Comparison of ENCODE assay signal across 27 cellular contexts in the genomic region with DNA sequence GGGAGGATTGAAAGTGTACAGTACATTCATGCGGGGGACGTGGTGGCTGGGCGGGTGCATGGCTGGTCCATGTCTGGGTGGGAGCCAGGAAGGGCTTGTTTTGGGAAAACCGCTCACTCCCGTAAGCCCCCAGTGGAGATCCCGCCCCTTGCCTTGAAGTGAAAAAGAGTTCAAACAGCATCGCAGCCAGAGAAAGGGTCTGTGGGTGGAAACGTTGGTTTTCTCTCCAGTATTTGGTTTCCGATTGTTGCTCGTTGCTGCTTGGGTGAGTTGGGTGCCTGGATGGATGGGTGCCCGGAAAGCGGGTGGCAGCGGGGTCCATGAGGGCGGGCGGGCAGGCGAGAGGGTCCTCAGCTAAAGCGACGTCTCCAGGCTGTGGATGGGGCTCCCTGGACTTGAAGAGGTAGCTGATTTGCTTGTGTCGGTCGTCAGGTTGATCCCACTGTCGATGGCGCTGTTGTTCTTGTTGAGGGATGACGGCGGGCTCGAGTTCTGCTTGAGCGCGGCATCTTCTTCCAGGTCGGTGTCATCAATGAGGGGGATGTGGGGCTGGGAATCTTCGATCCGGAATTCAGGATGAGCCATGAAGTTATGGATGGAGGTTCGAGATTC. TPM values are rescaled to one million over a fixed set of nuclear protein-coding genes. Genes with fewer than 3 reads are reported as not detected.
"Had no signal": no experiment of that assay in that cellular context is flagged by ENCODE, and none has a peak within 500 bp of the region (broad histone marks: within the 10 kb centered on the region; RNA-seq: fewer than 3 reads in every experiment).

No MANE protein-coding gene starts in this region.

- H3K4me3 Mint-ChIP-seq: activated B cell treated with CpG ODN at 0.5 μM for 24 hours; activated CD4-positive, alpha-beta T cell treated with anti-CD3 and anti-CD28 coated beads, Interleukin-2, amount 10 ng/mL, durations not matched to agents 24 days and 14 days; activated naive CD4-positive, alpha-beta T cell treated with anti-CD3 and anti-CD28 coated beads for 36 hours; activated naive CD8-positive, alpha-beta T cell; activated T-cell treated with anti-CD3 and anti-CD28 coated beads, Interleukin-2, amount 50 U/mL, for 4 hours; T-helper 17 cell had no signal

- H3K27ac Mint-ChIP-seq: activated B cell treated with CpG ODN at 0.5 μM for 24 hours; activated CD4-positive, alpha-beta T cell treated with anti-CD3 and anti-CD28 coated beads, Interleukin-2, amount 10 ng/mL, durations not matched to agents 24 days and 14 days; activated naive CD4-positive, alpha-beta T cell treated with anti-CD3 and anti-CD28 coated beads for 36 hours; activated naive CD8-positive, alpha-beta T cell; T-helper 17 cell had no signal

- DNase-seq: activated B cell treated with CpG ODN at 0.5 μM for 24 hours; activated CD4-positive, alpha-beta T cell treated with anti-CD3 and anti-CD28 coated beads for 1 hour; activated CD4-positive, alpha-beta T cell treated with anti-CD3 and anti-CD28 coated beads, Interleukin-2, amount 10 ng/mL, durations not matched to agents 24 days and 14 days; activated CD4-positive, alpha-beta T cell treated with anti-CD3 and anti-CD28 coated beads, Interleukin-2, amount 50 U/mL, for 48 hours; activated CD8-positive, alpha-beta memory T cell treated with anti-CD3 and anti-CD28 coated beads for 24 hours; activated effector memory CD4-positive, alpha-beta T cell treated with anti-CD3 and anti-CD28 coated beads, Interleukin-2, amount 50 U/mL, for 16 hours; activated naive CD4-positive, alpha-beta T cell treated with anti-CD3 and anti-CD28 coated beads for 36 hours; activated T-cell treated with anti-CD3 and anti-CD28 coated beads, Interleukin-2, amount 50 U/mL, for 4 hours; amygdala; brain microvascular endothelial cell; MG63; MV-4-11; NCI-H1092 treated with DMSO at 0.1 percent for 48 hours; NCI-H1417 treated with DMSO at 0.1 percent for 48 hours; NCI-H1694; NCI-H2029; NCI-H2107; NCI-H345; NCI-H510A treated with DMSO at 0.1 percent for 48 hours; NCI-H69; SHP77 treated with DMSO at 0.1 percent for 48 hours; T-helper 17 cell; T-helper 9 cell had no signal

- H3K4me3 ChIP-seq: cardiac muscle cell, MG63, Peyer's patch had no signal

- H3K36me3 ChIP-seq: brain microvascular endothelial cell, cardiac muscle cell, MG63, Peyer's patch had no signal

- H3K27ac ChIP-seq: brain microvascular endothelial cell, cardiac muscle cell, Peyer's patch, RWPE1 had no signal

- H3K9me3 Mint-ChIP-seq: activated B cell treated with CpG ODN at 0.5 μM for 24 hours; activated CD4-positive, alpha-beta T cell treated with anti-CD3 and anti-CD28 coated beads, Interleukin-2, amount 10 ng/mL, durations not matched to agents 24 days and 14 days; activated naive CD4-positive, alpha-beta T cell treated with anti-CD3 and anti-CD28 coated beads for 36 hours; activated T-cell treated with anti-CD3 and anti-CD28 coated beads, Interleukin-2, amount 50 U/mL, for 4 hours had no signal

- ATAC-seq: activated T-cell treated with anti-CD3 and anti-CD28 coated beads, Interleukin-2, amount 50 U/mL, for 4 hours; T-helper 17 cell had no signal

- H3K27me3 ChIP-seq: MG63, Peyer's patch had no signal

- H3K36me3 Mint-ChIP-seq: activated naive CD8-positive, alpha-beta T cell had no signal

- H3K4me1 ChIP-seq: Peyer's patch had no signal

- H3K9me3 ChIP-seq: MG63, Peyer's patch had no signal

RNA-seq across cellular contexts. Expression of a gene that starts 35.8 kb away (rescaled TPM):
- total RNA-seq: activated naive CD4-positive, alpha-beta T cell treated with anti-CD3 and anti-CD28 coated beads for 36 hours had no signal
